Comparison of ENCODE assay signal across 1 cellular context in the genomic region with DNA sequence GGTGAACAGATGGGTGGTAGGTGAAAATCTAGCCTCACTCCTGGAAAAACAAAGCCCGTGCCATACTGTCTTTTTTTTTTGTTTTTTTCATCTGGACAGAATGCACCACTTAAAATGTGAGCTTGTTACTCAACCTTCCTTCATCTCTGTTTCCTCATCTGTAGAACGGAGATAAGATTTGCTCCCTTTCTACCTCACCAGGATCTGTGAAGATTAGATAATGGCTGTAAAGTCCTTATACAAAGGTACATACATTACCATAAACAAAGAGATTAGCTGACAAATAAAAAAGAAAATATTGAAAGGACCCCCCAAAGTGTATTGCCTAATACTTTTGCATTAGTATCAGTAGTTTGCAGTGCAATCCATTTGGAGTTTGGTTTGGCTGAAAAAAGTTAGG.
TF ChIP-seq lines count a peak whose summit lies in the region.

No MANE protein-coding gene starts in this region.

TF ChIP-seq in K562, 482 proteins besides CTCF, POLR2A, EP300 and RAD21 (continued from another document and continues in another):
- TF ChIP-seq, protein P1, sequence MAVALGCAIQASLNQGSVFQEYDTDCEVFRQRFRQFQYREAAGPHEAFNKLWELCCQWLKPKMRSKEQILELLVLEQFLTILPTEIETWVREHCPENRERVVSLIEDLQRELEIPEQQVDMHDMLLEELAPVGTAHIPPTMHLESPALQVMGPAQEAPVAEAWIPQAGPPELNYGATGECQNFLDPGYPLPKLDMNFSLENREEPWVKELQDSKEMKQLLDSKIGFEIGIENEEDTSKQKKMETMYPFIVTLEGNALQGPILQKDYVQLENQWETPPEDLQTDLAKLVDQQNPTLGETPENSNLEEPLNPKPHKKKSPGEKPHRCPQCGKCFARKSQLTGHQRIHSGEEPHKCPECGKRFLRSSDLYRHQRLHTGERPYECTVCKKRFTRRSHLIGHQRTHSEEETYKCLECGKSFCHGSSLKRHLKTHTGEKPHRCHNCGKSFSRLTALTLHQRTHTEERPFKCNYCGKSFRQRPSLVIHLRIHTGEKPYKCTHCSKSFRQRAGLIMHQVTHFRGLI (CRISPR knock-in tag; IDR thresholded peaks at IDR 0.05), result peak; percentile 65; the same call in 1 of the 2 replicates
- TF ChIP-seq TEAD1 (CRISPR knock-in tag; IDR thresholded peaks at IDR 0.05) (peak in 1 of 2 experiments; percentile 53; a peak in 1 of 4 replicates), ZKSCAN8 (CRISPR knock-in tag; IDR thresholded peaks at IDR 0.05) (no peak), KDM1A (IDR thresholded peaks at IDR 0.05) (peak; percentile 31 to 47; a peak in 1 of 4 replicates), NFYB (IDR thresholded peaks at IDR 0.05; ENCODE audit: extremely low read depth, insufficient read length) (no peak), TBL1XR1 (IDR thresholded peaks at IDR 0.05; ENCODE audit: low read length in 2 of 2) (peak in 1 of 2 experiments; percentile 66; a peak in 2 of 4 replicates), DPF2 (IDR thresholded peaks at IDR 0.05) (peak; percentile 93), TEAD4 (IDR thresholded peaks at IDR 0.05; ENCODE audit: low read length) (peak; percentile 94), TEAD4 (CRISPR knock-in tag; IDR thresholded peaks at IDR 0.05; ENCODE audit: borderline replicate concordance) (no peak), CXXC5 (CRISPR knock-in tag; IDR thresholded peaks at IDR 0.05) (peak; percentile 68), CBFA2T3 (IDR thresholded peaks at IDR 0.05) (peak; percentile 93), NEUROD1 (IDR thresholded peaks at IDR 0.05; ENCODE audit: borderline replicate concordance, low read depth, low read length, partially characterized antibody) (no peak), TAL1 (IDR thresholded peaks at IDR 0.05) (peak; percentile 91), JUND (IDR thresholded peaks at IDR 0.05; ENCODE audit: borderline replicate concordance, low read depth, low read length) (peak; percentile 62; the same call in 1 of the 2 replicates), JUND (tag; IDR thresholded peaks at IDR 0.05; ENCODE audit: borderline replicate concordance, low read depth, low read length) (peak; percentile 39; the same call in 1 of the 3 replicates), PML (IDR thresholded peaks at IDR 0.05; ENCODE audit: low read length) (peak; percentile 85), SP2 (IDR thresholded peaks at IDR 0.05; ENCODE audit: extremely low read depth, low read depth, low read length, poor library complexity, severe bottlenecking) (no peak), NFIC (IDR thresholded peaks at IDR 0.05) (peak; percentile 70), SOX6 (IDR thresholded peaks at IDR 0.05) (peak; percentile 94), NCOA2 (IDR thresholded peaks at IDR 0.05; ENCODE audit: partially characterized antibody in 2 of 2) (peak in 1 of 2 experiments; percentile 56), IRF2 (CRISPR knock-in tag; IDR thresholded peaks at IDR 0.05) (no peak), MTA1 (IDR thresholded peaks at IDR 0.05; ENCODE audit: borderline replicate concordance) (peak; percentile 79; the same call in 1 of the 2 replicates), SMARCA4 (IDR thresholded peaks at IDR 0.05) (peak; percentile 94), LEF1 (IDR thresholded peaks at IDR 0.05) (peak; percentile 67; the same call in 1 of the 2 replicates), TRIM24 (IDR thresholded peaks at IDR 0.05) (peak; percentile 80 to 87), MTA3 (IDR thresholded peaks at IDR 0.05; ENCODE audit: borderline replicate concordance) (no peak), TAF15 (IDR thresholded peaks at IDR 0.05; ENCODE audit: low read depth, low read length) (no peak), KLF16 (IDR thresholded peaks at IDR 0.05) (peak; percentile 79), BDP1 (IDR thresholded peaks at IDR 0.05; ENCODE audit: insufficient read depth, insufficient read length) (no peak), ZEB2 (IDR thresholded peaks at IDR 0.05) (peak; percentile 94), NCOA1 (IDR thresholded peaks at IDR 0.05; ENCODE audit: low read depth) (0 out of 2 replicates have a peak, but pooled peaks have one; percentile 34), ZKSCAN3 (CRISPR knock-in tag; IDR thresholded peaks at IDR 0.05) (no peak), MTA2 (IDR thresholded peaks at IDR 0.05; ENCODE audit: low read depth) (peak; percentile 83)
- TF ChIP-seq, protein P2, sequence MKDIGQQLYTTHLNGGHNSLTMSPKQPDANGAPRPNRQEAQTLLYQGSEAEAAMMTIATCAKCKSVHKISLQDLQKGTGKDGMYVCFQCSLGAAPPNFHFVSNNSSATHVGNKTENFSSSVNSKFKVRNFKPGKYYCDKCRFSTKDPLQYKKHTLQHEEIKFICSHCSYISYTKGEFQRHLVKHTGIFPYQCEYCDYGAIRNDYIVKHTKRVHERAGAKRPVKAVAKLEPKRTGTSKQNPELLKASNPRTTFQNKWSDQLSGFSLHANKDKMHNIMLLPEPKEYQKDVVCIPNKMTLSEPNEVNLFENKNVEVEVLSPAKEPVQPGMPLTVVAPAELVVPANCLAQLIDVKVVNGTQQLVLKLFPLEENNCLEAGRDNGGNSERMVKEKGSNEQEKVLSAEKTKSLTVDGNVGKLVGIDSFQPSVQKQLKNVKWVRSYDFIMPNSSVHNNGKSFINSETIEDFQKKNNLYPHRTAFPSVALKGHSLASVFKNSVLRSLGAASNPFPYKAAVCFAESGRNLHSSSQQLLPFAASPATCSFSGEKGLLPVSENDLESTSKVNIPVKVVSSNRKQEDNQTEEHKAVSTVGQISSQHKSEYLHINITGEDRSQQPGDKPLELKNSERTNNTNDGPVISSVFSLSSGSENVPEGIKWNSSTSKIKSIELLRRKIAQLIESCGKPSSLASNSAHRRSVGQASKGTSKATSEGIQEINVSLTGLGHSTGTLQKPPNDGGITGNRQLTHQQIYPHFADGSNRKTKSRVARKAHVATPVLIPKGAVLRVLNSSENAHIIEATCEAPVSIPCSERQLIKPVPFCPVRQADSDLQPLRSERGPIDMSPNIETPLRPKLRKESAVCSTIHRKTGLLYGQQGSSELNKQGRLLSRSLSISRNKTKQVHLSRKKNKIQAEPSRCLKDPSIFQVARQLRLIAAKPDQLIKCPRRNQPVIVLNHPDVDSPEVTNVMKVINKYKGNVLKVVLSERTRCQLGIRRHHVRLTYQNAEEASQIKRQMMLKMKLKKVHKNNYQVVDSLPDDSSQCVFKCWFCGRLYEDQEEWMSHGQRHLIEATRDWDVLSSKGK (CRISPR knock-in tag; IDR thresholded peaks at IDR 0.05), result no peak
- TF ChIP-seq, protein P3, sequence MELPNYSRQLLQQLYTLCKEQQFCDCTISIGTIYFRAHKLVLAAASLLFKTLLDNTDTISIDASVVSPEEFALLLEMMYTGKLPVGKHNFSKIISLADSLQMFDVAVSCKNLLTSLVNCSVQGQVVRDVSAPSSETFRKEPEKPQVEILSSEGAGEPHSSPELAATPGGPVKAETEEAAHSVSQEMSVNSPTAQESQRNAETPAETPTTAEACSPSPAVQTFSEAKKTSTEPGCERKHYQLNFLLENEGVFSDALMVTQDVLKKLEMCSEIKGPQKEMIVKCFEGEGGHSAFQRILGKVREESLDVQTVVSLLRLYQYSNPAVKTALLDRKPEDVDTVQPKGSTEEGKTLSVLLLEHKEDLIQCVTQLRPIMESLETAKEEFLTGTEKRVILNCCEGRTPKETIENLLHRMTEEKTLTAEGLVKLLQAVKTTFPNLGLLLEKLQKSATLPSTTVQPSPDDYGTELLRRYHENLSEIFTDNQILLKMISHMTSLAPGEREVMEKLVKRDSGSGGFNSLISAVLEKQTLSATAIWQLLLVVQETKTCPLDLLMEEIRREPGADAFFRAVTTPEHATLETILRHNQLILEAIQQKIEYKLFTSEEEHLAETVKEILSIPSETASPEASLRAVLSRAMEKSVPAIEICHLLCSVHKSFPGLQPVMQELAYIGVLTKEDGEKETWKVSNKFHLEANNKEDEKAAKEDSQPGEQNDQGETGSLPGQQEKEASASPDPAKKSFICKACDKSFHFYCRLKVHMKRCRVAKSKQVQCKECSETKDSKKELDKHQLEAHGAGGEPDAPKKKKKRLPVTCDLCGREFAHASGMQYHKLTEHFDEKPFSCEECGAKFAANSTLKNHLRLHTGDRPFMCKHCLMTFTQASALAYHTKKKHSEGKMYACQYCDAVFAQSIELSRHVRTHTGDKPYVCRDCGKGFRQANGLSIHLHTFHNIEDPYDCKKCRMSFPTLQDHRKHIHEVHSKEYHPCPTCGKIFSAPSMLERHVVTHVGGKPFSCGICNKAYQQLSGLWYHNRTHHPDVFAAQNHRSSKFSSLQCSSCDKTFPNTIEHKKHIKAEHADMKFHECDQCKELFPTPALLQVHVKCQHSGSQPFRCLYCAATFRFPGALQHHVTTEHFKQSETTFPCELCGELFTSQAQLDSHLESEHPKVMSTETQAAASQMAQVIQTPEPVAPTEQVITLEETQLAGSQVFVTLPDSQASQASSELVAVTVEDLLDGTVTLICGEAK (IDR thresholded peaks at IDR 0.05), result no peak
- TF ChIP-seq, protein P3 (CRISPR knock-in tag; IDR thresholded peaks at IDR 0.05), result no peak
- TF ChIP-seq, protein P4, sequence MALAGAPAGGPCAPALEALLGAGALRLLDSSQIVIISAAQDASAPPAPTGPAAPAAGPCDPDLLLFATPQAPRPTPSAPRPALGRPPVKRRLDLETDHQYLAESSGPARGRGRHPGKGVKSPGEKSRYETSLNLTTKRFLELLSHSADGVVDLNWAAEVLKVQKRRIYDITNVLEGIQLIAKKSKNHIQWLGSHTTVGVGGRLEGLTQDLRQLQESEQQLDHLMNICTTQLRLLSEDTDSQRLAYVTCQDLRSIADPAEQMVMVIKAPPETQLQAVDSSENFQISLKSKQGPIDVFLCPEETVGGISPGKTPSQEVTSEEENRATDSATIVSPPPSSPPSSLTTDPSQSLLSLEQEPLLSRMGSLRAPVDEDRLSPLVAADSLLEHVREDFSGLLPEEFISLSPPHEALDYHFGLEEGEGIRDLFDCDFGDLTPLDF (CRISPR knock-in tag; IDR thresholded peaks at IDR 0.05), result no peak
- TF ChIP-seq, protein P5, sequence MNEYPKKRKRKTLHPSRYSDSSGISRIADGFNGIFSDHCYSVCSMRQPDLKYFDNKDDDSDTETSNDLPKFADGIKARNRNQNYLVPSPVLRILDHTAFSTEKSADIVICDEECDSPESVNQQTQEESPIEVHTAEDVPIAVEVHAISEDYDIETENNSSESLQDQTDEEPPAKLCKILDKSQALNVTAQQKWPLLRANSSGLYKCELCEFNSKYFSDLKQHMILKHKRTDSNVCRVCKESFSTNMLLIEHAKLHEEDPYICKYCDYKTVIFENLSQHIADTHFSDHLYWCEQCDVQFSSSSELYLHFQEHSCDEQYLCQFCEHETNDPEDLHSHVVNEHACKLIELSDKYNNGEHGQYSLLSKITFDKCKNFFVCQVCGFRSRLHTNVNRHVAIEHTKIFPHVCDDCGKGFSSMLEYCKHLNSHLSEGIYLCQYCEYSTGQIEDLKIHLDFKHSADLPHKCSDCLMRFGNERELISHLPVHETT (CRISPR knock-in tag; conservative IDR thresholded peaks at IDR 0.05 in 1 of 2, IDR thresholded peaks at IDR 0.05 in 1 of 2), result no peak; a peak in 1 of 4 replicates
- TF ChIP-seq, protein P6, sequence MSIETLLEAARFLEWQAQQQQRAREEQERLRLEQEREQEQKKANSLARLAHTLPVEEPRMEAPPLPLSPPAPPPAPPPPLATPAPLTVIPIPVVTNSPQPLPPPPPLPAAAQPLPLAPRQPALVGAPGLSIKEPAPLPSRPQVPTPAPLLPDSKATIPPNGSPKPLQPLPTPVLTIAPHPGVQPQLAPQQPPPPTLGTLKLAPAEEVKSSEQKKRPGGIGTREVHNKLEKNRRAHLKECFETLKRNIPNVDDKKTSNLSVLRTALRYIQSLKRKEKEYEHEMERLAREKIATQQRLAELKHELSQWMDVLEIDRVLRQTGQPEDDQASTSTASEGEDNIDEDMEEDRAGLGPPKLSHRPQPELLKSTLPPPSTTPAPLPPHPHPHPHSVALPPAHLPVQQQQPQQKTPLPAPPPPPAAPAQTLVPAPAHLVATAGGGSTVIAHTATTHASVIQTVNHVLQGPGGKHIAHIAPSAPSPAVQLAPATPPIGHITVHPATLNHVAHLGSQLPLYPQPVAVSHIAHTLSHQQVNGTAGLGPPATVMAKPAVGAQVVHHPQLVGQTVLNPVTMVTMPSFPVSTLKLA (conservative IDR thresholded peaks at IDR 0.05), result 0 out of 4 replicates have a peak, but pooled peaks of 1 of the 2 experiments have one; percentile 22
